Comparison of ENCODE assay signal across 11 cellular contexts in the genomic region with DNA sequence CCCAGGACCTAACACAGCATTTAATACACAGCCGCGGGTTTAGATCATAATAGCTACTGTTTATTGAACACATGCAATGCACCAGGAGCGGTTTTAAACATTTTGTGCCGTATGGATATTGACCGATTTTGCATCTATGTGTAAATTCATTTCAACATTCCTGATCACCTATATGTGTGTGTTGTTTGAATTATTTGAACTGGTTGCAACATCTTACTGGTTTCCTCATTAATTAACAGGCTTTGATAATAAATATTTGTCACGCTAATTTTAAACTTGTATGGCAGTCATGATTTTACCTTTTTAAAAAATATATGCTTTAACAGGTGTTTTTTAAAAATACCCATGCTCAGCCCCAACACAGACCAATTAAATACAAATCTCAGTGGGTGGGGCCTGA. TPM values are rescaled to one million over a fixed set of nuclear protein-coding genes. Genes with fewer than 3 reads are reported as not detected.
"Had no signal": no experiment of that assay in that cellular context is flagged by ENCODE, and none has a peak within 500 bp of the region (broad histone marks: within the 10 kb centered on the region; RNA-seq: fewer than 3 reads in every experiment).

No MANE protein-coding gene starts in this region.

- DNase-seq: GM23248, GOT3, H7, KBM-7 had no signal

- H3K27ac Mint-ChIP-seq: IgD-negative memory B cell had no signal

- H3K27ac ChIP-seq: GM23248, HL-60, KMS-11 had no signal

- H3K4me3 Mint-ChIP-seq: IgD-negative memory B cell had no signal

- H2AFZ ChIP-seq: GM23248 had no signal

- ATAC-seq: HCT116, HepG2 had no signal

- H3K4me1 Mint-ChIP-seq: IgD-negative memory B cell had no signal

- H3K9me3 Mint-ChIP-seq: IgD-negative memory B cell had no signal

- H3K36me3 ChIP-seq: HAP-1 had no signal

- H3K4me2 ChIP-seq: KMS-11 had no signal

- H3K4me3 ChIP-seq: GM23248, HAP-1 had no signal

- H3K9ac ChIP-seq: GM23248, KMS-11 had no signal

- H3K9me3 ChIP-seq: HAP-1 had no signal

RNA-seq across cellular contexts. Expression of gene CPNE5, which starts 35.8 kb away (rescaled TPM):
- total RNA-seq: GM23248, H4, HepG2 had no signal
